In genomic region chr18:12066910-12067511, GRCh38 we compare ENCODE assay signal across 36 cellular contexts. TPM values are rescaled to one million over a fixed set of nuclear protein-coding genes. Genes with fewer than 3 reads are reported as not detected.
"Had no signal": no experiment of that assay in that cellular context is flagged by ENCODE, and none has a peak within 500 bp of the region (broad histone marks: within the 10 kb centered on the region; RNA-seq: fewer than 3 reads in every experiment).

No MANE protein-coding gene starts in this region.

- DNase-seq: activated B cell treated with CpG ODN at 0.5 μM for 24 hours; activated CD4-positive, alpha-beta T cell treated with anti-CD3 and anti-CD28 coated beads for 4 hours; activated CD4-positive, alpha-beta T cell treated with anti-CD3 and anti-CD28 coated beads, Interleukin-2, amount 50 U/mL, for 4 hours; activated CD4-positive, CD25-positive, alpha-beta regulatory T cell treated with anti-CD3 and anti-CD28 coated beads, Interleukin-2, amount 50 U/mL, for 72 hours; activated CD8-positive, alpha-beta T cell treated with anti-CD3 and anti-CD28 coated beads for 36 hours; activated effector memory CD4-positive, alpha-beta T cell treated with anti-CD3 and anti-CD28 coated beads, Interleukin-2, amount 50 U/mL, for 16 hours; activated naive CD4-positive, alpha-beta T cell; activated naive CD4-positive, alpha-beta T cell treated with anti-CD3 and anti-CD28 coated beads, Interleukin-2, amount 50 U/mL, for 16 hours; activated naive CD8-positive, alpha-beta T cell treated with anti-CD3 and anti-CD28 coated beads for 36 hours; activated T-cell treated with anti-CD3 and anti-CD28 coated beads, Interleukin-2, amount 50 U/mL, for 1 hour; activated T-cell treated with anti-CD3 and anti-CD28 coated beads, Interleukin-2, amount 50 U/mL, for 72 hours; amniotic stem cell; caudate nucleus; Karpas-422; KBM-7; NCI-H1105 treated with DMSO at 0.1 percent for 48 hours; NCI-H1436; NCI-H1694; NCI-H1930; NCI-H2081 treated with DMSO at 0.1 percent for 48 hours; NCI-H345; NCI-H524 treated with DMSO at 0.1 percent for 48 hours; SHP77; SJCRH30; T-cell; T-helper 2 cell; T-helper 9 cell had no signal

- H3K9me3 Mint-ChIP-seq: activated B cell treated with CpG ODN at 0.5 μM for 24 hours; activated CD8-positive, alpha-beta T cell treated with anti-CD3 and anti-CD28 coated beads for 36 hours; activated naive CD8-positive, alpha-beta T cell treated with anti-CD3 and anti-CD28 coated beads for 36 hours; activated T-cell treated with anti-CD3 and anti-CD28 coated beads, Interleukin-2, amount 50 U/mL, for 72 hours; activated T-helper 17 cell treated with anti-CD3 and anti-CD28 coated beads, Interleukin-2, amount 50 U/mL, for 72 hours; brain; T-cell had no signal

- H3K27me3 ChIP-seq: SJCRH30 had no signal

- H3K27ac ChIP-seq: SJCRH30, SK-N-MC, VCaP had no signal

- H3K9me3 ChIP-seq: SJCRH30 had no signal

- H3K4me3 Mint-ChIP-seq: activated B cell treated with CpG ODN at 0.5 μM for 24 hours; activated CD8-positive, alpha-beta T cell treated with anti-CD3 and anti-CD28 coated beads for 36 hours; activated naive CD8-positive, alpha-beta T cell treated with anti-CD3 and anti-CD28 coated beads for 36 hours; activated T-cell treated with anti-CD3 and anti-CD28 coated beads, Interleukin-2, amount 50 U/mL, for 72 hours; activated T-helper 17 cell treated with anti-CD3 and anti-CD28 coated beads, Interleukin-2, amount 50 U/mL, for 72 hours; brain; T-cell had no signal

- H3K4me1 Mint-ChIP-seq: activated B cell treated with CpG ODN at 0.5 μM for 24 hours; activated naive CD8-positive, alpha-beta T cell treated with anti-CD3 and anti-CD28 coated beads for 36 hours; activated T-helper 17 cell treated with anti-CD3 and anti-CD28 coated beads, Interleukin-2, amount 50 U/mL, for 72 hours; brain; T-cell had no signal

- H3K36me3 Mint-ChIP-seq: activated naive CD8-positive, alpha-beta T cell treated with anti-CD3 and anti-CD28 coated beads for 36 hours; brain; T-cell had no signal

- H3K4me3 ChIP-seq: SJCRH30, SK-N-MC had no signal

- ATAC-seq: activated CD8-positive, alpha-beta T cell treated with anti-CD3 and anti-CD28 coated beads for 36 hours; activated T-cell treated with anti-CD3 and anti-CD28 coated beads, Interleukin-2, amount 50 U/mL, for 72 hours; activated T-helper 17 cell treated with anti-CD3 and anti-CD28 coated beads, Interleukin-2, amount 50 U/mL, for 72 hours; Panc1; T-cell had no signal

- H3K27ac Mint-ChIP-seq: activated B cell treated with CpG ODN at 0.5 μM for 24 hours; activated CD8-positive, alpha-beta T cell treated with anti-CD3 and anti-CD28 coated beads for 36 hours; activated naive CD8-positive, alpha-beta T cell treated with anti-CD3 and anti-CD28 coated beads for 36 hours; activated T-cell treated with anti-CD3 and anti-CD28 coated beads, Interleukin-2, amount 50 U/mL, for 72 hours; activated T-helper 17 cell treated with anti-CD3 and anti-CD28 coated beads, Interleukin-2, amount 50 U/mL, for 72 hours; brain; T-cell had no signal

- H3K36me3 ChIP-seq: SJCRH30 had no signal

- H3K4me1 ChIP-seq: SJCRH30 had no signal

RNA-seq across cellular contexts. Expression of gene ANKRD62, which starts 26.6 kb away (rescaled TPM):
- total RNA-seq: activated B cell treated with CpG ODN at 0.5 μM for 24 hours; activated CD8-positive, alpha-beta memory T cell treated with anti-CD3 and anti-CD28 coated beads for 36 hours; activated CD8-positive, alpha-beta T cell treated with anti-CD3 and anti-CD28 coated beads for 36 hours; activated naive CD8-positive, alpha-beta T cell treated with anti-CD3 and anti-CD28 coated beads for 36 hours; activated T-cell treated with anti-CD3 and anti-CD28 coated beads, Interleukin-2, amount 50 U/mL, for 72 hours; activated T-helper 17 cell treated with anti-CD3 and anti-CD28 coated beads, Interleukin-2, amount 50 U/mL, for 72 hours; MCF 10A; NCI-H460; RPMI7951; SJCRH30; T-cell had no signal
